ENCODE assay signal across 2 cellular contexts in genomic region chr1:2474933-2475371, GRCh38.
TF ChIP-seq lines count a peak whose summit lies in the region.

No MANE protein-coding gene starts in this region.

TF ChIP-seq in liver, 16 proteins besides CTCF, POLR2A, EP300 and RAD21:
- TF ChIP-seq TAF1 (conservative IDR thresholded peaks at IDR 0.05) = no peak
- peak in 1 of 2 donors; percentile 89 for TF ChIP-seq RXRA (IDR thresholded peaks at IDR 0.05)
- TF ChIP-seq GABPA (IDR thresholded peaks at IDR 0.05 in 1 of 2, conservative IDR thresholded peaks at IDR 0.05 in 1 of 2) = no peak
- TF ChIP-seq MAX (IDR thresholded peaks at IDR 0.05) = no peak
- peak; percentile 20 for TF ChIP-seq SP1 (IDR thresholded peaks at IDR 0.05)
- peak in 1 of 2 donors; percentile 90 for TF ChIP-seq HNF4A (conservative IDR thresholded peaks at IDR 0.05)
- peak; percentile 59 for TF ChIP-seq FOXA1 (IDR thresholded peaks at IDR 0.05)
- TF ChIP-seq YY1 (IDR thresholded peaks at IDR 0.05) = peak; percentile 76
- TF ChIP-seq, protein P1, sequence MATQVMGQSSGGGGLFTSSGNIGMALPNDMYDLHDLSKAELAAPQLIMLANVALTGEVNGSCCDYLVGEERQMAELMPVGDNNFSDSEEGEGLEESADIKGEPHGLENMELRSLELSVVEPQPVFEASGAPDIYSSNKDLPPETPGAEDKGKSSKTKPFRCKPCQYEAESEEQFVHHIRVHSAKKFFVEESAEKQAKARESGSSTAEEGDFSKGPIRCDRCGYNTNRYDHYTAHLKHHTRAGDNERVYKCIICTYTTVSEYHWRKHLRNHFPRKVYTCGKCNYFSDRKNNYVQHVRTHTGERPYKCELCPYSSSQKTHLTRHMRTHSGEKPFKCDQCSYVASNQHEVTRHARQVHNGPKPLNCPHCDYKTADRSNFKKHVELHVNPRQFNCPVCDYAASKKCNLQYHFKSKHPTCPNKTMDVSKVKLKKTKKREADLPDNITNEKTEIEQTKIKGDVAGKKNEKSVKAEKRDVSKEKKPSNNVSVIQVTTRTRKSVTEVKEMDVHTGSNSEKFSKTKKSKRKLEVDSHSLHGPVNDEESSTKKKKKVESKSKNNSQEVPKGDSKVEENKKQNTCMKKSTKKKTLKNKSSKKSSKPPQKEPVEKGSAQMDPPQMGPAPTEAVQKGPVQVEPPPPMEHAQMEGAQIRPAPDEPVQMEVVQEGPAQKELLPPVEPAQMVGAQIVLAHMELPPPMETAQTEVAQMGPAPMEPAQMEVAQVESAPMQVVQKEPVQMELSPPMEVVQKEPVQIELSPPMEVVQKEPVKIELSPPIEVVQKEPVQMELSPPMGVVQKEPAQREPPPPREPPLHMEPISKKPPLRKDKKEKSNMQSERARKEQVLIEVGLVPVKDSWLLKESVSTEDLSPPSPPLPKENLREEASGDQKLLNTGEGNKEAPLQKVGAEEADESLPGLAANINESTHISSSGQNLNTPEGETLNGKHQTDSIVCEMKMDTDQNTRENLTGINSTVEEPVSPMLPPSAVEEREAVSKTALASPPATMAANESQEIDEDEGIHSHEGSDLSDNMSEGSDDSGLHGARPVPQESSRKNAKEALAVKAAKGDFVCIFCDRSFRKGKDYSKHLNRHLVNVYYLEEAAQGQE (IDR thresholded peaks at IDR 0.05) = peak; percentile 66
- peak in 1 of 2 donors; percentile 98 for TF ChIP-seq EGR1 (IDR thresholded peaks at IDR 0.05; ENCODE audit: low read depth in 2 of 2)
- no peak for TF ChIP-seq FOXA2 (IDR thresholded peaks at IDR 0.05)
- TF ChIP-seq ZBTB33 (IDR thresholded peaks at IDR 0.05) = no peak
- no peak for TF ChIP-seq JUND (IDR thresholded peaks at IDR 0.05)
- TF ChIP-seq, protein P2, sequence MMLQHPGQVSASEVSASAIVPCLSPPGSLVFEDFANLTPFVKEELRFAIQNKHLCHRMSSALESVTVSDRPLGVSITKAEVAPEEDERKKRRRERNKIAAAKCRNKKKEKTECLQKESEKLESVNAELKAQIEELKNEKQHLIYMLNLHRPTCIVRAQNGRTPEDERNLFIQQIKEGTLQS (IDR thresholded peaks at IDR 0.05) = no peak
- no peak for TF ChIP-seq NR2F2 (IDR thresholded peaks at IDR 0.05)
- no peak for TF ChIP-seq HNF4G (IDR thresholded peaks at IDR 0.05)

TF ChIP-seq in HepG2, 621 proteins besides CTCF, POLR2A, EP300 and RAD21:
- TF ChIP-seq CCDC6 (CRISPR knock-in tag; IDR thresholded peaks at IDR 0.05) (no peak), ZNF816 (CRISPR knock-in tag; IDR thresholded peaks at IDR 0.05; ENCODE audit: borderline replicate concordance) (no peak), ZNF292 (CRISPR knock-in tag; IDR thresholded peaks at IDR 0.05; ENCODE audit: borderline replicate concordance, low read depth) (no peak), ZNF44 (CRISPR knock-in tag; IDR thresholded peaks at IDR 0.05) (no peak), ZNF530 (CRISPR knock-in tag; IDR thresholded peaks at IDR 0.05; ENCODE audit: low read depth) (no peak), ZFP36L2 (CRISPR knock-in tag; IDR thresholded peaks at IDR 0.05) (no peak), MAZ (IDR thresholded peaks at IDR 0.05; ENCODE audit: borderline replicate concordance, low read depth, low read length) (no peak), MAZ (CRISPR knock-in tag; IDR thresholded peaks at IDR 0.05; ENCODE audit: low read depth) (no peak), RFX5 (IDR thresholded peaks at IDR 0.05; ENCODE audit: low read depth, low read length) (no peak), KLF15 (CRISPR knock-in tag; IDR thresholded peaks at IDR 0.05; ENCODE audit: borderline replicate concordance) (no peak), SRSF1 (optimal IDR thresholded peaks at IDR 0.05; ENCODE audit: low read depth, low read length) (no peak), MBNL3 (CRISPR knock-in tag; conservative IDR thresholded peaks at IDR 0.05) (no peak), SOX6 (IDR thresholded peaks at IDR 0.05) (no peak), SOX6 (CRISPR knock-in tag; IDR thresholded peaks at IDR 0.05) (no peak), SKIL (CRISPR knock-in tag; IDR thresholded peaks at IDR 0.05; ENCODE audit: borderline replicate concordance) (no peak), LRRFIP1 (CRISPR knock-in tag; conservative IDR thresholded peaks at IDR 0.05) (no peak), PHF8 (CRISPR knock-in tag; IDR thresholded peaks at IDR 0.05) (no peak)
TF ChIP-seq in HepG2: peak in this region for 0.
